ENCODE assay signal across 8 cellular contexts in the genomic region with DNA sequence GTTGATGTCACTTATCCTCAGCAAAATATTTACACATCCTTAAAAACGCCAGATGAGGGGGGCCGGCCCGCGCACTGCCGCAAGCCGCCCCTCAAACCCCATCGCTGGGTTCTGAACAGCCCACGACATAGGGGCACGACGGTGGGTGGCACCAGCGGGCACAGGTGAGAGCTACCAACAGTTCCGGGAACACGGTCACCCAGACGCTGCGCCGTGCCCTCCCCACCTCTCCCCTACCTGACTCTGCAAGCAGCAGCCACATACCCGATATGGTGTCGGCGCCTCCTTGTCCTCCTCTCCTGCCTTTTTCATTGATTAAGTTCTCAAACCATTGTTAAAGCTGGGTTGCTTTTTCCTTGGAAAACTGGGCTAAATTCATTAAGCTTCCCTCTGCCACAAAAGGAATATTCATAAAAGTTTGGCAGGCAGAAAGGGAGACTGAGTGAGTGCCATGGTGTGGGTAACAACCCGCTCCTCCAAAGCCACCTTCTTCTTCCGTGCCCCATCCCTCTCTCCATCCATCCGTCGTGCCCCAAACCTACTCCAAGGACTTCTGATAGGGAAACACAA. TPM values are rescaled to one million over a fixed set of nuclear protein-coding genes. Genes with fewer than 3 reads are reported as not detected.
DNase-seq lines count a peak whose midpoint lies in the region; ATAC-seq, FAIRE-seq and TF ChIP-seq lines count a peak whose summit lies in the region.

No MANE protein-coding gene starts in this region.

- no peak for FAIRE-seq in A549 (lab: Jason Lieb, UNC)

- H3K27ac ChIP-seq in A549 (no peak overlapping the region), dorsolateral prefrontal cortex (peak overlapping the region in 24 of 59 donors; percentile 6 to 78 (median 58))

- no peak for TF ChIP-seq POLR2A in A549 (IDR thresholded peaks at IDR 0.05; ENCODE audit: low read length)

- CTCF ChIA-PET in A549 (lab: Yijun Ruan, JAX), result interaction anchor here (1.0 kb wide), 1 partner anchor 18 kb away, joined by 3 read pairs; no protein-coding TSS in a partner anchor

- no peak for TF ChIP-seq EP300 in A549 (IDR thresholded peaks at IDR 0.05)

- H3K27me3 ChIP-seq in dorsolateral prefrontal cortex, result peaks cover 0 to 85% (median 30%) of the 10 kb centered on the region in 45 donors

- H3K9me3 ChIP-seq in A549, result no peaks in the 10 kb centered on the region

- peaks cover 35 to 68% (median 62%) of the 10 kb centered on the region in 3 donors for H3K27me3 Mint-ChIP-seq in naive B cell

- ATAC-seq in A549 (peak in 1 of 2 experiments; percentile 56; a peak in 3 of 6 replicates), naive B cell (ENCODE audit: low read depth in 2 of 2) (no peak), omental fat pad (ENCODE audit: low FRiP score) (no peak), HG02642 (IDR thresholded peaks at IDR 0.05; ENCODE audit: poor library complexity, unreplicated experiment) (no peak)

- no peak overlapping the region for H3K27ac Mint-ChIP-seq in naive B cell

- 6% methylated on average over 21 of the region's 23 CpGs for WGBS in A549 (ENCODE audit: missing lambda C conversion rate)

- intact Hi-C loops in dorsolateral prefrontal cortex (cut with DNase I), result no loop called here

- H3K4me3 Mint-ChIP-seq in naive B cell, result peak overlapping the region in 7 of 8 donors; percentile 43 to 80 (median 62)

- no peak for DNase-seq in A549 (ENCODE audit: low read depth in 1 of 2, low spot score in 1 of 2)
- peak; percentile 22 for DNase-seq in NCI-H2029 (lab: John Stamatoyannopoulos, UW)
- DNase-seq in dorsolateral prefrontal cortex, result peak in 3 of 10 donors; percentile 10 to 47 (median 16)
- DNase-seq in naive B cell, result no peak
- no peak for DNase-seq in NCI-H2196 (lab: John Stamatoyannopoulos, UW; ENCODE audit: unreplicated experiment)
- no peak for DNase-seq in H4 (ENCODE audit: low spot score)
- no peak for DNase-seq in omental fat pad (ENCODE audit: low spot score)

- TF ChIP-seq CTCF in A549 (IDR thresholded peaks at IDR 0.05), result no peak
- TF ChIP-seq CTCF in dorsolateral prefrontal cortex (IDR thresholded peaks at IDR 0.05 in 54 of 56, conservative IDR thresholded peaks at IDR 0.05 in 2 of 56; ENCODE audit: low read depth in 1 of 56, partially characterized antibody in 56 of 56), result no peak
- TF ChIP-seq CTCF in omental fat pad (IDR thresholded peaks at IDR 0.05), result no peak

- no peak for TF ChIP-seq RAD21 in A549 (conservative IDR thresholded peaks at IDR 0.05 in 1 of 2, IDR thresholded peaks at IDR 0.05 in 1 of 2)

- peaks cover 0 to 8% of the 10 kb centered on the region in 2 donors for H3K36me3 Mint-ChIP-seq in naive B cell

- peak overlapping the region; percentile 89 for H3K4me2 ChIP-seq in A549

- peaks cover 0 to 7% (median 4%) of the 10 kb centered on the region in 3 donors for H3K4me1 Mint-ChIP-seq in naive B cell

- peaks cover 0 to 10% (median 3%) of the 10 kb centered on the region in 7 donors for H3K9me3 Mint-ChIP-seq in naive B cell

- H3K4me3 ChIP-seq in A549 (peak overlapping the region; percentile 52; the same call in 2 of the 3 replicates), dorsolateral prefrontal cortex (peak overlapping the region in 57 of 59 donors; percentile 28 to 74 (median 59))

- peaks cover 4% of the 10 kb centered on the region; the same call in 1 of the 3 replicates for H3K4me1 ChIP-seq in A549

- POLR2A ChIA-PET in A549 (lab: Yijun Ruan, JAX), result no interaction called here

TF ChIP-seq in A549, 52 proteins besides CTCF, POLR2A, EP300 and RAD21:
- TF ChIP-seq HOXB13 (CRISPR knock-in tag; IDR thresholded peaks at IDR 0.05; ENCODE audit: low read depth), result no peak
- no peak for TF ChIP-seq SREBF2 (IDR thresholded peaks at IDR 0.05)
- no peak for TF ChIP-seq ZC3H11A (IDR thresholded peaks at IDR 0.05)
- TF ChIP-seq, protein P1, sequence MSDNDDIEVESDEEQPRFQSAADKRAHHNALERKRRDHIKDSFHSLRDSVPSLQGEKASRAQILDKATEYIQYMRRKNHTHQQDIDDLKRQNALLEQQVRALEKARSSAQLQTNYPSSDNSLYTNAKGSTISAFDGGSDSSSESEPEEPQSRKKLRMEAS (IDR thresholded peaks at IDR 0.05), result no peak
- no peak for TF ChIP-seq CHD2 (IDR thresholded peaks at IDR 0.05; ENCODE audit: low read length, partially characterized antibody)
- TF ChIP-seq GATA3 (IDR thresholded peaks at IDR 0.05; ENCODE audit: borderline replicate concordance), result no peak
- TF ChIP-seq TFCP2L1 (CRISPR knock-in tag; IDR thresholded peaks at IDR 0.05), result no peak
- no peak for TF ChIP-seq TP53 (CRISPR knock-in tag; IDR thresholded peaks at IDR 0.05)
- TF ChIP-seq NFE2L2 (conservative IDR thresholded peaks at IDR 0.05; ENCODE audit: low read length), result no peak
- TF ChIP-seq JUN (IDR thresholded peaks at IDR 0.05), result no peak
- no peak for TF ChIP-seq RCOR1 (IDR thresholded peaks at IDR 0.05; ENCODE audit: low read depth, low read length)
- no peak for TF ChIP-seq RFX5 (IDR thresholded peaks at IDR 0.05)
- TF ChIP-seq HOXA7 (CRISPR knock-in tag; IDR thresholded peaks at IDR 0.05), result no peak

RNA-seq across cellular contexts. Expression of a gene that starts 1.4 kb away (rescaled TPM):
- not detected in 2 replicates for polyA plus RNA-seq in A549 (2011; rRNA removed)
- 0.01 and 0.03 TPM in 2 replicates for polyA plus RNA-seq in A549 (2012; cell fraction: cytosol; rRNA removed)
- not detected in 2 replicates for polyA plus RNA-seq in A549 (2012; cell fraction: nucleus; rRNA removed)
- not detected in 3 replicates for polyA plus RNA-seq in A549 (2017; fragmentation: RNase III; extraction: RNeasy Plus Mini Kit Qiagen cat#74134 plus additional on column Dnase treatment)
- polyA minus RNA-seq in A549 (2011; rRNA and poly(A)+ RNA removed), result not detected in 2 replicates
- 10 to 100 TPM in 96 of 120 experiments, 1 to 10 TPM in 24; 5.3 to 17.6 (median 12.3) TPM for total RNA-seq in dorsolateral prefrontal cortex
- polyA plus RNA-seq in naive B cell (ENCODE audit: low read depth in 6 of 6), result not detected
- 0.87 TPM in 1 of 2 replicates, not detected in the other for total RNA-seq in H4 (2014; rRNA removed; shearing (Covaris generic))
- 10 to 100 TPM; 15.5 to 25.9 (median 23.1) TPM for total RNA-seq in omental fat pad
